Comparison of ENCODE assay signal across 1 cellular context in the genomic region with DNA sequence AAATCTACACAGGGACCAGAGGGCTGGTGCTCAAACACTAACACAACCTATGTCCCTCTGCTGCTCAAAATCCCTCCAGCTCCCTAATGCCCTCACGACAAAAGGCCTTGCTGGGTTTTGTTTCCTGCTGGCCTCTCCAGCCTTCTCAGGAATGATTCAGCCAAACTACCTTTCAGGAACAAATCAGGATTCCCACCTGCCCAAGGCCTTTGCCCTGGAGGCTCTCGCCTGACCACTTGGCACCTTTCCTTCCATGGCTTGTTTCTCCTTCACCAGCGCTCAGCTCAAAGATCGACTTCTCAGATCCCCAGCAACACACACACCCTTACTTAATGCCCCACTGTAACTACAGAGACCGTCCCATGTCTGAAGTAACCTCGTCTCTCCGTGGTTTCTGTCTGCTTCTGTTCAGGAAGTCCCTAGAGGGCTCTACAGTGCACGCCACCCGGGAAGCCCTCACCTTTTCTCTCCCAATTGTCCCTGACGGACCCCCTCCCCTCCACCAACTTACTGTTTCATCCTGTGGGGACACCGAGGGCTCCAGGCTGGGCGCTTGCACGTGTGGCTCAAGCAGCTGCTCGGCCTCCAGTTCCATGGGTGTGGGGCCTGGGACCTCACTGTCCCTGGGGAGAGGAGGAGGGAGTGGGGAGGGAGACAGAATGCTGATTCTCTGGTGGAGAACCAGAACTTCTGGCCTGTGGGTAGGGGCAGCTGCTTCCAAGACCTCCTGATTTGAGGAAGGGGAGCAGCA.
TF ChIP-seq lines count a peak whose summit lies in the region.

No MANE protein-coding gene starts in this region.

TF ChIP-seq in HEK293, 187 proteins besides CTCF, POLR2A, EP300 and RAD21 (continued from another document):
- TF ChIP-seq, protein P1, sequence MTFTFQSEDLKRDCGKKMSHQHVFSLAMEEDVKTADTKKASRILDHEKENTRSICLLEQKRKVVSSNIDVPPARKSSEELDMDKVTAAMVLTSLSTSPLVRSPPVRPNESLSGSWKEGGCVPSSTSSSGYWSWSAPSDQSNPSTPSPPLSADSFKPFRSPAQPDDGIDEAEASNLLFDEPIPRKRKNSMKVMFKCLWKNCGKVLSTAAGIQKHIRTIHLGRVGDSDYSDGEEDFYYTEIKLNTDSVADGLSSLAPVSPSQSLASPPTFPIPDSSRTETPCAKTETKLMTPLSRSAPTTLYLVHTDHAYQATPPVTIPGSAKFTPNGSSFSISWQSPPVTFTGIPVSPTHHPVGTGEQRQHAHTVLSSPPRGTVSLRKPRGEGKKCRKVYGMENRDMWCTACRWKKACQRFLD (tag by site-specific recombination; IDR thresholded peaks at IDR 0.05), result no peak
